8 cellular contexts compared by ENCODE assay signal in genomic region chr19:34171877-34172660, GRCh38. TPM values are rescaled to one million over a fixed set of nuclear protein-coding genes. Genes with fewer than 3 reads are reported as not detected.
DNase-seq lines count a peak whose midpoint lies in the region; ATAC-seq and TF ChIP-seq lines count a peak whose summit lies in the region.

LSM14A (plus strand) TSS chr19:34172504; CDS start chr19:34172643, 139 bp downstream.

- H2AK5ac ChIP-seq in H9 (ENCODE audit: insufficient read length, low read length): peak within 1 kb of the TSS; percentile 3

- H3K79me1 ChIP-seq in H9 (ENCODE audit: insufficient read depth, low read depth, low read length, poor library complexity, severe bottlenecking): no peaks in the 10 kb centered on the region

- H3K56ac ChIP-seq in H9 (ENCODE audit: insufficient read length, low read depth, low read length): peak within 1 kb of the TSS; percentile 69

- H3K23ac ChIP-seq in H9 (ENCODE audit: insufficient read length, low read depth, low read length): peak within 1 kb of the TSS; percentile 15

- H3K4me2 ChIP-seq in H9 (ENCODE audit: insufficient read depth, insufficient read length, low read length): peak within 1 kb of the TSS; percentile 89
- peak within 1 kb of the TSS; percentile 91 for H3K4me2 ChIP-seq in MM.1S (ENCODE audit: low read depth, low read length)

- H2BK12ac ChIP-seq in H9 (ENCODE audit: insufficient read length, low read depth, low read length): peak within 1 kb of the TSS; percentile 36

- no peak within 1 kb of the TSS for H2BK15ac ChIP-seq in H9 (ENCODE audit: low read depth, low read length)

- peak within 1 kb of the TSS; percentile 90 for H3K9ac ChIP-seq in ES-I3 (ENCODE audit: low read depth, low read length)
- peak within 1 kb of the TSS; percentile 98 for H3K9ac ChIP-seq in H9 (ENCODE audit: extremely low read depth, insufficient read length, low read length)
- peak within 1 kb of the TSS; percentile 98 for H3K9ac ChIP-seq in MM.1S (ENCODE audit: low read length)

- peaks cover 21 to 38% of the 10 kb centered on the region in 2 experiments for H3K4me1 Mint-ChIP-seq in H9
- H3K4me1 Mint-ChIP-seq in activated naive CD4-positive, alpha-beta T cell treated with anti-CD3 and anti-CD28 coated beads for 36 hours (ENCODE audit: low read depth): peaks cover 38% of the 10 kb centered on the region

- H3K14ac ChIP-seq in H9 (ENCODE audit: insufficient read depth, low read length): peak within 1 kb of the TSS; percentile 99

- H3K4me3 Mint-ChIP-seq in H9: peak within 1 kb of the TSS; percentile 93 to 96
- peak within 1 kb of the TSS; percentile 96 for H3K4me3 Mint-ChIP-seq in activated naive CD4-positive, alpha-beta T cell treated with anti-CD3 and anti-CD28 coated beads for 36 hours

- H3K23me2 ChIP-seq in H9 (ENCODE audit: insufficient read length, low read depth, low read length, poor library complexity, severe bottlenecking): peaks cover 9% of the 10 kb centered on the region

- CTCF ChIA-PET in activated naive CD4-positive, alpha-beta T cell treated with anti-CD3 and anti-CD28 coated beads for 36 hours (lab: Charles Lee): interaction anchor here (0.6 to 1.1 kb wide), 2 partner anchors 47 to 137 kb away, joined by 3 to 4 read pairs; no protein-coding TSS in a partner anchor

- H3K36me3 Mint-ChIP-seq in H9 (ENCODE audit: insufficient read depth in 1 of 3, low read depth in 3 of 3): peaks cover 5 to 22% (median 18%) of the 10 kb centered on the region in 3 experiments; a peak in 6 of 7 replicates
- peaks cover 21% of the 10 kb centered on the region for H3K36me3 Mint-ChIP-seq in activated naive CD4-positive, alpha-beta T cell treated with anti-CD3 and anti-CD28 coated beads for 36 hours (ENCODE audit: low read depth)

- no peaks in the 10 kb centered on the region for H4K20me1 ChIP-seq in H9 (ENCODE audit: control insufficient read depth, insufficient read depth, insufficient read length)
- H4K20me1 ChIP-seq in MM.1S (ENCODE audit: insufficient read depth, low read length): peaks cover 33% of the 10 kb centered on the region

- H2BK120ac ChIP-seq in H9 (ENCODE audit: low read depth, low read length, poor library complexity, severe bottlenecking): peak within 1 kb of the TSS; percentile 94

- H3K27me3 Mint-ChIP-seq in H9 (ENCODE audit: low read depth): peaks cover 2% of the 10 kb centered on the region
- no peaks in the 10 kb centered on the region for H3K27me3 Mint-ChIP-seq in activated naive CD4-positive, alpha-beta T cell treated with anti-CD3 and anti-CD28 coated beads for 36 hours (ENCODE audit: low read depth)

- H3K27ac ChIP-seq in H9 (ENCODE audit: insufficient read length, low read depth, low read length) (peak within 1 kb of the TSS; percentile 77), MM.1S (ENCODE audit: low read length) (peak within 1 kb of the TSS; percentile 85), gastroesophageal sphincter (peak within 1 kb of the TSS; percentile 95 to 99 (median 98)), substantia nigra (ENCODE audit: low read depth, low read length, poor library complexity, severe bottlenecking) (peak within 1 kb of the TSS; percentile 96)

- peak within 1 kb of the TSS; percentile 91 for H4K5ac ChIP-seq in H9 (ENCODE audit: insufficient read length, low read depth, low read length)

- peak within 1 kb of the TSS; percentile 99 to 100 (median 100) for H3K27ac Mint-ChIP-seq in H9
- H3K27ac Mint-ChIP-seq in activated naive CD4-positive, alpha-beta T cell treated with anti-CD3 and anti-CD28 coated beads for 36 hours: peak within 1 kb of the TSS; percentile 99

- H4K91ac ChIP-seq in H9 (ENCODE audit: insufficient read length, low read depth, low read length): peak within 1 kb of the TSS; percentile 95

- H2BK20ac ChIP-seq in H9 (ENCODE audit: low read depth, low read length, poor library complexity, severe bottlenecking): no peak within 1 kb of the TSS

- no peak within 1 kb of the TSS for H3T11ph ChIP-seq in H9 (ENCODE audit: low read length)

- no peaks in the 10 kb centered on the region for H3K9me3 ChIP-seq in ES-I3 (ENCODE audit: control insufficient read depth, insufficient read depth, low read length)
- H3K9me3 ChIP-seq in H9 (ENCODE audit: control insufficient read depth, low read depth, low read length): no peaks in the 10 kb centered on the region
- H3K9me3 ChIP-seq in MM.1S (replicated peaks; ENCODE audit: insufficient read depth, low read length): no peaks in the 10 kb centered on the region
- H3K9me3 ChIP-seq in gastroesophageal sphincter: no peaks in the 10 kb centered on the region

- H3K79me2 ChIP-seq in H9 (ENCODE audit: insufficient read depth, low read length) (peaks cover 19% of the 10 kb centered on the region; the same call in 1 of the 2 replicates), MM.1S (ENCODE audit: low read length) (peaks cover 54% of the 10 kb centered on the region)

- intact Hi-C loops in activated naive CD4-positive, alpha-beta T cell treated with anti-CD3 and anti-CD28 coated beads for 36 hours (cut with micrococcal nuclease): loop anchor here (1.0 to 5.0 kb wide), 10 partner anchors 38 to 1480 kb away; partner anchors contain the start of genes CEBPG, NUDT19, PDCD2L and SCGB2B2

- H2AFZ ChIP-seq in H9 (ENCODE audit: low read length): no peak within 1 kb of the TSS
- peak within 1 kb of the TSS; percentile 96 for H2AFZ ChIP-seq in MM.1S (ENCODE audit: low read length)

- no peak for TF ChIP-seq EP300 in gastroesophageal sphincter (IDR thresholded peaks at IDR 0.05)

- H3F3A ChIP-seq in MM.1S (ENCODE audit: insufficient read depth, low read length): peaks cover 14% of the 10 kb centered on the region; the same call in 1 of the 2 replicates

- peak; percentile 74 to 81 for TF ChIP-seq POLR2A in gastroesophageal sphincter (IDR thresholded peaks at IDR 0.05)

- peaks cover 0 to 4% of the 10 kb centered on the region in 2 experiments; a peak in 1 of 5 replicates for H3K9me3 Mint-ChIP-seq in H9
- H3K9me3 Mint-ChIP-seq in activated naive CD4-positive, alpha-beta T cell treated with anti-CD3 and anti-CD28 coated beads for 36 hours: no peaks in the 10 kb centered on the region

- no peak for TF ChIP-seq CTCF in H9 (conservative IDR thresholded peaks at IDR 0.05)
- no peak for TF ChIP-seq CTCF in MM.1S (IDR thresholded peaks at IDR 0.05; ENCODE audit: low read length)
- peak in 1 of 4 experiments; percentile 2 for TF ChIP-seq CTCF in gastroesophageal sphincter (IDR thresholded peaks at IDR 0.05)

- H3K36me3 ChIP-seq in ES-I3 (ENCODE audit: insufficient read depth, low read length): 0 out of 2 replicates have a peak, but pooled peaks cover 3% of the 10 kb centered on the region
- no peaks in the 10 kb centered on the region; the same call in 1 of the 2 replicates for H3K36me3 ChIP-seq in MM.1S (replicated peaks; ENCODE audit: insufficient read depth, low read length)
- no peaks in the 10 kb centered on the region for H3K36me3 ChIP-seq in gastroesophageal sphincter

- H2BK5ac ChIP-seq in H9 (ENCODE audit: insufficient read length, low read length): peak within 1 kb of the TSS; percentile 88

- peak; percentile 92 for DNase-seq in H9
- DNase-seq in MM.1S: peak; percentile 88
- peak; percentile 87 for DNase-seq in SK-N-DZ (ENCODE audit: low spot score)
- peak; percentile 90 for DNase-seq in activated naive CD4-positive, alpha-beta T cell treated with anti-CD3 and anti-CD28 coated beads for 36 hours
- DNase-seq in non-pigmented ciliary epithelial cell (ENCODE audit: low read depth): peak; percentile 55
- DNase-seq in substantia nigra (lab: John Stamatoyannopoulos, UW): peak; percentile 20 to 92 (median 80)

- H3K18ac ChIP-seq in H9 (ENCODE audit: insufficient read length, low read depth, low read length): peak within 1 kb of the TSS; percentile 99

- no peaks in the 10 kb centered on the region for H3K9me2 ChIP-seq in MM.1S (replicated peaks; ENCODE audit: insufficient read depth, low read length)

- H4K8ac ChIP-seq in H9 (replicated peaks; ENCODE audit: insufficient read length, low read depth, low read length): no peak within 1 kb of the TSS

- peak within 1 kb of the TSS; percentile 91 for H3K4me3 ChIP-seq in MM.1S (ENCODE audit: low read length)
- peak within 1 kb of the TSS; percentile 81 to 94 for H3K4me3 ChIP-seq in gastroesophageal sphincter

- H3K27me3 ChIP-seq in H9 (ENCODE audit: insufficient read depth, low read length) (no peaks in the 10 kb centered on the region), MM.1S (replicated peaks; ENCODE audit: insufficient read depth, low read length) (0 out of 2 replicates have a peak, but pooled peaks cover 5% of the 10 kb centered on the region), gastroesophageal sphincter (no peaks in the 10 kb centered on the region)

- peak within 1 kb of the TSS; percentile 85 for H3K4ac ChIP-seq in H9 (ENCODE audit: low read depth, low read length)

- no CpG with 5 or more reads among the region's 83 CpGs for WGBS in H9 (ENCODE audit: extremely low coverage, insufficient read length, low lambda C conversion rate)
- WGBS in gastroesophageal sphincter (ENCODE audit: low coverage in 1 of 2), 2 donors: 0% methylated on average over 2 to 3 of the region's 83 CpGs

- peaks cover 4% of the 10 kb centered on the region for H3K4me1 ChIP-seq in ES-I3 (ENCODE audit: insufficient read depth, low read length)
- H3K4me1 ChIP-seq in H9 (ENCODE audit: insufficient read depth, low read length): no peaks in the 10 kb centered on the region; the same call in 1 of the 2 replicates
- peaks cover 23% of the 10 kb centered on the region; the same call in 1 of the 2 replicates for H3K4me1 ChIP-seq in MM.1S (ENCODE audit: low read length)
- H3K4me1 ChIP-seq in gastroesophageal sphincter: peaks cover 2 to 51% (median 18%) of the 10 kb centered on the region in 3 donors

- peak; percentile 97 for ATAC-seq in gastroesophageal sphincter

RNA-seq across cellular contexts. Expression of gene LSM14A, which starts in this region (rescaled TPM):
- 196 and 199 TPM in 2 replicates for total RNA-seq in H9 (2021)
- 67.5 and 74.4 TPM in 2 replicates for polyA plus RNA-seq in SK-N-DZ (2014; cell fraction: cytosol; rRNA removed)
- polyA plus RNA-seq in SK-N-DZ (2014; cell fraction: nucleus; rRNA removed): 25.4 and 29.1 TPM in 2 replicates
- 100 to 1,000 TPM in 1 of 2 experiments, 10 to 100 TPM in 1; 87.9 to 102 TPM for total RNA-seq in activated naive CD4-positive, alpha-beta T cell treated with anti-CD3 and anti-CD28 coated beads for 36 hours
- 100 to 1,000 TPM; 106 to 141 (median 128) TPM for total RNA-seq in gastroesophageal sphincter

Comparison
In these comparisons a context has a peak if more than half of its experiments do, and no peak if none do; other contexts are left out.
1. Peak in every context shown above with its lines: DNase-seq, ATAC-seq, H3K4me3 ChIP-seq and H3K27ac ChIP-seq.